ENCODE assay signal across 1 cellular context in the genomic region with DNA sequence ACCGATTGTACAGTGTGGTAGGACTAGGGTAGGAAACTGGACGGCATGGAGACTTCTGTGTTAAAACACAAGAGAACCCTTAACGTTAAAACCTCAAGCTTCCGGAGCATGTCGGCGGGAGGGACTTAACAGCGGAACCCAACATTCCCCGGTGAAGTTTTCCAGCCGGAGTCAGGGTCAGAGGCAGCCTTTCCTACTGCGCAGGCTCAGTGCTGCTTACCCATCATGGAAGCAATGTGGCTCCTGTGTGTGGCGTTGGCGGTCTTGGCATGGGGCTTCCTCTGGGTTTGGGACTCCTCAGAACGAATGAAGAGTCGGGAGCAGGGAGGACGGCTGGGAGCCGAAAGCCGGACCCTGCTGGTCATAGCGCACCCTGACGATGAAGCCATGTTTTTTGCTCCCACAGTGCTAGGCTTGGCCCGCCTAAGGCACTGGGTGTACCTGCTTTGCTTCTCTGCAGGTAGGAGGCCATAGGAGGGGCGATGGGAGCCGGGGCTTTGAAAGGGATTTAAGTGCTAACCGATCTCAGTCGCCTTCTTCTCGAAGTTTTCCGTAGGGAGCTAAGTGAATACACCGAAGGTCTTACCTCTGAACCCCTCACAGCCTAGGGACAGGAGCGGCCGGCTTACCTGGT.
TF ChIP-seq lines count a peak whose summit lies in the region.

TSS of gene PIGL (plus strand) at position 209 of the 634 bp plus-strand sequence. CDS start at position 226, 17 bp downstream.

TF ChIP-seq in GM23338, 12 proteins besides CTCF, POLR2A, EP300 and RAD21 (continued from another document):
- no peak for TF ChIP-seq ZNF462 (CRISPR knock-in tag; IDR thresholded peaks at IDR 0.05)
- TF ChIP-seq EZH2 (IDR thresholded peaks at IDR 0.05; ENCODE audit: low read depth, unreplicated experiment) = no peak
- TF ChIP-seq JUNB (IDR thresholded peaks at IDR 0.05; ENCODE audit: unreplicated experiment) = no peak
- TF ChIP-seq STAT1 (IDR thresholded peaks at IDR 0.05; ENCODE audit: unreplicated experiment) = no peak
- TF ChIP-seq REST (IDR thresholded peaks at IDR 0.05; ENCODE audit: unreplicated experiment) = no peak
- 0 out of 2 replicates have a peak, but pooled peaks have one; percentile 8 for TF ChIP-seq ZNF331 (CRISPR knock-in tag; IDR thresholded peaks at IDR 0.05; ENCODE audit: low read depth)
